Comparison of ENCODE assay signal across 8 cellular contexts in genomic region chr1:15966081-15966955, GRCh38. TPM values are rescaled to one million over a fixed set of nuclear protein-coding genes. Genes with fewer than 3 reads are reported as not detected.
DNase-seq lines count a peak whose midpoint lies in the region; ATAC-seq and TF ChIP-seq lines count a peak whose summit lies in the region.

No MANE protein-coding gene starts in this region.

- H3K27me3 Mint-ChIP-seq in activated T-cell treated with anti-CD3 and anti-CD28 coated beads, Interleukin-2, amount 50 U/mL, for 24 hours: no peaks in the 10 kb centered on the region

- H3K4me3 ChIP-seq in BLaER1 (peak overlapping the region; percentile 27), Karpas-422 (ENCODE audit: low read length) (peak overlapping the region; percentile 20), heart left ventricle (peak overlapping the region in 2 of 12 donors; percentile 0 to 1)

- no peak for TF ChIP-seq CTCF in heart left ventricle (IDR thresholded peaks at IDR 0.05)

- H3K4me2 ChIP-seq in BLaER1 (peak overlapping the region; percentile 86), Karpas-422 (ENCODE audit: low read depth, low read length, poor library complexity, severe bottlenecking) (peak overlapping the region; percentile 62)

- peaks cover 5% of the 10 kb centered on the region for H3K79me2 ChIP-seq in Karpas-422 (ENCODE audit: low read length)

- peak; percentile 75 for DNase-seq in Karpas-422
- peak; percentile 87 for DNase-seq in activated T-cell treated with anti-CD3 and anti-CD28 coated beads, Interleukin-2, amount 50 U/mL, for 24 hours
- DNase-seq in heart left ventricle: no peak
- peak; percentile 70 to 80 for DNase-seq in stimulated activated CD4-positive, alpha-beta T cell treated with anti-CD3 and anti-CD28 coated beads, Interleukin-4, amount 100 ng/mL, for 4 hours
- DNase-seq in D341Med (ENCODE audit: low spot score): no peak
- DNase-seq in amniotic stem cell (lab: John Stamatoyannopoulos, UW): no peak

- intact Hi-C loops in heart left ventricle (cut with DNase I): no loop called here

- peak; percentile 79 for ATAC-seq in GM21381 (IDR thresholded peaks at IDR 0.05; ENCODE audit: unreplicated experiment)
- peak in 3 of 4 donors; percentile 11 to 60 (median 56) for ATAC-seq in heart left ventricle

- H4K20me1 ChIP-seq in BLaER1 (peaks cover 71% of the 10 kb centered on the region), Karpas-422 (ENCODE audit: insufficient read depth, low read depth, low read length) (peaks cover 33% of the 10 kb centered on the region)

- peak overlapping the region; percentile 75 for H3K27ac ChIP-seq in BLaER1
- H3K27ac ChIP-seq in Karpas-422 (ENCODE audit: low read length): peak overlapping the region; percentile 3; the same call in 1 of the 2 replicates
- H3K27ac ChIP-seq in heart left ventricle: peak overlapping the region in 10 of 12 donors; percentile 6 to 85 (median 48)

- H3K4me1 ChIP-seq in BLaER1: peaks cover 77% of the 10 kb centered on the region
- peaks cover 37% of the 10 kb centered on the region for H3K4me1 ChIP-seq in Karpas-422 (ENCODE audit: low read length)
- H3K4me1 ChIP-seq in heart left ventricle: peaks cover 0 to 55% (median 21%) of the 10 kb centered on the region in 12 donors

- no peaks in the 10 kb centered on the region for H3K9me3 Mint-ChIP-seq in activated T-cell treated with anti-CD3 and anti-CD28 coated beads, Interleukin-2, amount 50 U/mL, for 24 hours

- H3K9ac ChIP-seq in BLaER1: peak overlapping the region; percentile 64
- H3K9ac ChIP-seq in Karpas-422 (ENCODE audit: low read length): peak overlapping the region; percentile 40

- no peak for TF ChIP-seq POLR2A in heart left ventricle (IDR thresholded peaks at IDR 0.05)

- H2AFZ ChIP-seq in Karpas-422 (ENCODE audit: low read length): no peak overlapping the region

- 63 to 69% (median 67%) methylated on average over 18 of the region's 18 CpGs for WGBS in heart left ventricle, 4 donors

- H3K36me3 ChIP-seq in BLaER1 (peaks cover 48% of the 10 kb centered on the region), Karpas-422 (ENCODE audit: insufficient read depth, low read length) (no peaks in the 10 kb centered on the region), heart left ventricle (peaks cover 0 to 36% (median 12%) of the 10 kb centered on the region in 9 donors)

- H3K27ac Mint-ChIP-seq in activated T-cell treated with anti-CD3 and anti-CD28 coated beads, Interleukin-2, amount 50 U/mL, for 24 hours: peak overlapping the region; percentile 100

- H3K9me3 ChIP-seq in BLaER1: peaks cover 19% of the 10 kb centered on the region
- no peaks in the 10 kb centered on the region for H3K9me3 ChIP-seq in Karpas-422 (ENCODE audit: low read length)
- no peaks in the 10 kb centered on the region for H3K9me3 ChIP-seq in heart left ventricle

- H3K9me2 ChIP-seq in Karpas-422 (replicated peaks; ENCODE audit: insufficient read depth, low read length): no peaks in the 10 kb centered on the region

- H3K36me3 Mint-ChIP-seq in activated T-cell treated with anti-CD3 and anti-CD28 coated beads, Interleukin-2, amount 50 U/mL, for 24 hours (ENCODE audit: low read depth): peaks cover 72% of the 10 kb centered on the region

- H3K4me3 Mint-ChIP-seq in activated T-cell treated with anti-CD3 and anti-CD28 coated beads, Interleukin-2, amount 50 U/mL, for 24 hours: peak overlapping the region; percentile 72

- H3K27me3 ChIP-seq in BLaER1: no peaks in the 10 kb centered on the region
- no peaks in the 10 kb centered on the region for H3K27me3 ChIP-seq in Karpas-422 (ENCODE audit: low read length)
- no peaks in the 10 kb centered on the region for H3K27me3 ChIP-seq in heart left ventricle

- H3K4me1 Mint-ChIP-seq in activated T-cell treated with anti-CD3 and anti-CD28 coated beads, Interleukin-2, amount 50 U/mL, for 24 hours (ENCODE audit: low read depth): peaks cover 91% of the 10 kb centered on the region

RNA-seq across cellular contexts. Expression of gene ZBTB17, which starts 9.6 kb away (rescaled TPM):
- 25.9 and 26.8 TPM in 2 replicates for total RNA-seq in Karpas-422 (2014; rRNA removed; shearing (Covaris generic); ENCODE audit: low replicate concordance)
- total RNA-seq in heart left ventricle: 10 to 100 TPM; 14.5 to 29.2 (median 20.7) TPM
- 10 to 100 TPM; 26.5 to 28.2 TPM for polyA plus RNA-seq in heart left ventricle

RNA-seq across cellular contexts. Expression of gene SRARP, which starts 37.7 kb away (rescaled TPM):
- 0.04 TPM in 1 of 2 replicates, not detected in the other for total RNA-seq in Karpas-422 (2014; rRNA removed; shearing (Covaris generic); ENCODE audit: low replicate concordance)
- total RNA-seq in heart left ventricle: 1 to 10 TPM in 1 of 9 donors, under 1 TPM in 7, not detected in 1; 0.08 to 1.7 (median 0.21) TPM
- 1 to 10 TPM in 1 of 2 donors, under 1 TPM in 1; 0.32 to 1.1 TPM for polyA plus RNA-seq in heart left ventricle

RNA-seq across cellular contexts. Expression of gene HSPB7, which starts 51.5 kb away (rescaled TPM):
- not detected in 2 replicates for total RNA-seq in Karpas-422 (2014; rRNA removed; shearing (Covaris generic); ENCODE audit: low replicate concordance)
- total RNA-seq in heart left ventricle: over 10,000 TPM in 1 of 9 donors, 1,000 to 10,000 TPM in 8; 2,598 to 10,910 (median 4,655) TPM
- polyA plus RNA-seq in heart left ventricle: 1,000 to 10,000 TPM; 7,048 to 8,299 TPM

RNA-seq across cellular contexts. Expression of gene CLCNKA, which starts 55.5 kb away (rescaled TPM):
- not detected in 2 replicates for total RNA-seq in Karpas-422 (2014; rRNA removed; shearing (Covaris generic); ENCODE audit: low replicate concordance)
- 1 to 10 TPM in 1 of 9 donors, under 1 TPM in 6, not detected in 2; 0.25 to 1.1 (median 0.53) TPM for total RNA-seq in heart left ventricle
- polyA plus RNA-seq in heart left ventricle: under 1 TPM; 0.25 to 0.95 TPM

Comparison
In these comparisons a context has a peak if more than half of its experiments do, and no peak if none do; other contexts are left out.
1. H3K27ac ChIP-seq: peak in every context shown above with its lines; median percentile 75 in BLaER1; 48 in heart left ventricle; 3 in Karpas-422.
2. DNase-seq: peak in Karpas-422 (single experiment), activated T-cell treated with anti-CD3 and anti-CD28 coated beads, Interleukin-2, amount 50 U/mL, for 24 hours (single experiment) and stimulated activated CD4-positive, alpha-beta T cell treated with anti-CD3 and anti-CD28 coated beads, Interleukin-4, amount 100 ng/mL, for 4 hours (2 of 2); none in heart left ventricle (0 of 5), D341Med (single experiment) and amniotic stem cell (single experiment).
3. RNA of gene HSPB7, which starts 51.5 kb away (total RNA-seq): 2,598 to 10,910 TPM in heart left ventricle; not detected in Karpas-422; every median in the first group is over 1,000 times any median in the second.